1 cellular context compared by ENCODE assay signal in the genomic region with DNA sequence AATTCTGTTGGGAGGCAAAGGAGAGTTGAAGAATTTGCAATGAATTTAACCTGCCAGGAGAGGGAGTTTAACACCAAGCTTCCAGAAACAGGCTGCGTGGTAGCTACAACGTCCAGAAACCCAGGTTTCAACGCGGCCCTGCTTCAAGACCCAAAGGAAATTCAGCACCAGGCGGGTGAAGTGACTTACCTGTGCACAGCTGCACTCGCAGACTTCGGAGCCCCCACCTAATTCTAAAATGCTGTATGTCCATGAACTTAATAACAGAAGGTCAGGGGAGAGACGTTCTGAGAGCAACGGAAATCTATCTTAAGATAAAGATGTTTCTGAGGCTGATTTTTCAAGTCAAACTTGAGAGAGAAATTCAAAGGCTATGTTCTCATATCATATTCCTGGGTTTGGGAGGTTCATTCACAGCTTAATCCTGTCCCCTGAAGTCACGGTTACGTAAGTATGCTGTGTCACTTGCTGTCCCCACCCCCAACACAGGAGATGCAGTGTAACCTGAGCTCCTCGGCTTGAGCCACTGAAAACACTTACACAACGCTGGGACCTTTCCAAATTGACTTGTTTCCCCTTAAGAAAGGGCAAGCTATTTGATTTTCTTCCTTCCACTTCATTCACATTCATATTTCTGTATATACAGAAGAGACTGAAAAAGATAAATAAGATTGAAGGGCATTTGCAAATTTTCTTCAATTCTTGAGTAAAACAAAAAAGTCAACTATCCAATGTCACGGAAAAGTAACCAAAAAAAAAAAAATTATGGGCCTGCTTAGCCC.
TF ChIP-seq lines count a peak whose summit lies in the region.

No MANE protein-coding gene starts in this region.

TF ChIP-seq in IMR-90, 13 proteins besides CTCF, POLR2A, EP300 and RAD21:
- TF ChIP-seq MAFK (IDR thresholded peaks at IDR 0.05; ENCODE audit: low read depth, low read length), result 0 out of 2 replicates have a peak, but pooled peaks have one; percentile 9
- TF ChIP-seq SMC3 (IDR thresholded peaks at IDR 0.05; ENCODE audit: low read depth, low read length), result peak; percentile 79
- peak; percentile 89 for TF ChIP-seq NFE2L2 (IDR thresholded peaks at IDR 0.05; ENCODE audit: low read depth, low read length)
- no peak for TF ChIP-seq RCOR1 (IDR thresholded peaks at IDR 0.05; ENCODE audit: insufficient replicate concordance, low read length)
- TF ChIP-seq, protein P1, sequence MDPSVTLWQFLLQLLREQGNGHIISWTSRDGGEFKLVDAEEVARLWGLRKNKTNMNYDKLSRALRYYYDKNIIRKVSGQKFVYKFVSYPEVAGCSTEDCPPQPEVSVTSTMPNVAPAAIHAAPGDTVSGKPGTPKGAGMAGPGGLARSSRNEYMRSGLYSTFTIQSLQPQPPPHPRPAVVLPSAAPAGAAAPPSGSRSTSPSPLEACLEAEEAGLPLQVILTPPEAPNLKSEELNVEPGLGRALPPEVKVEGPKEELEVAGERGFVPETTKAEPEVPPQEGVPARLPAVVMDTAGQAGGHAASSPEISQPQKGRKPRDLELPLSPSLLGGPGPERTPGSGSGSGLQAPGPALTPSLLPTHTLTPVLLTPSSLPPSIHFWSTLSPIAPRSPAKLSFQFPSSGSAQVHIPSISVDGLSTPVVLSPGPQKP (IDR thresholded peaks at IDR 0.05; ENCODE audit: borderline replicate concordance, low read depth, low read length), result no peak
- TF ChIP-seq FOS (IDR thresholded peaks at IDR 0.05; ENCODE audit: low read depth, low read length), result no peak
- TF ChIP-seq BHLHE40 (IDR thresholded peaks at IDR 0.05; ENCODE audit: low read depth, low read length), result no peak; the same call in 1 of the 2 replicates
- TF ChIP-seq, protein P2, sequence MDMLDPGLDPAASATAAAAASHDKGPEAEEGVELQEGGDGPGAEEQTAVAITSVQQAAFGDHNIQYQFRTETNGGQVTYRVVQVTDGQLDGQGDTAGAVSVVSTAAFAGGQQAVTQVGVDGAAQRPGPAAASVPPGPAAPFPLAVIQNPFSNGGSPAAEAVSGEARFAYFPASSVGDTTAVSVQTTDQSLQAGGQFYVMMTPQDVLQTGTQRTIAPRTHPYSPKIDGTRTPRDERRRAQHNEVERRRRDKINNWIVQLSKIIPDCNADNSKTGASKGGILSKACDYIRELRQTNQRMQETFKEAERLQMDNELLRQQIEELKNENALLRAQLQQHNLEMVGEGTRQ (IDR thresholded peaks at IDR 0.05; ENCODE audit: low read depth, low read length), result no peak
- peak; percentile 92 for TF ChIP-seq CEBPB (IDR thresholded peaks at IDR 0.05; ENCODE audit: low read depth, low read length)
- TF ChIP-seq RFX5 (IDR thresholded peaks at IDR 0.05; ENCODE audit: low read depth, low read length), result 0 out of 2 replicates have a peak, but pooled peaks have one; percentile 18
- TF ChIP-seq MAZ (IDR thresholded peaks at IDR 0.05; ENCODE audit: borderline replicate concordance, low read depth, low read length), result no peak
- TF ChIP-seq MXI1 (IDR thresholded peaks at IDR 0.05; ENCODE audit: borderline replicate concordance, low read depth, low read length), result 0 out of 2 replicates have a peak, but pooled peaks have one; percentile 47
- no peak; the same call in 1 of the 2 replicates for TF ChIP-seq CHD1 (IDR thresholded peaks at IDR 0.05; ENCODE audit: low read depth, low read length)
